ENCODE assay signal across 8 cellular contexts in genomic region chr5:55711531-55712022, GRCh38. TPM values are rescaled to one million over a fixed set of nuclear protein-coding genes. Genes with fewer than 3 reads are reported as not detected.
DNase-seq lines count a peak whose midpoint lies in the region; ATAC-seq and TF ChIP-seq lines count a peak whose summit lies in the region.

No MANE protein-coding gene starts in this region.

- H3K36me3 Mint-ChIP-seq in naive thymus-derived CD8-positive, alpha-beta T cell = peaks cover 4 to 22% (median 10%) of the 10 kb centered on the region in 3 donors

- peaks cover 9 to 36% (median 29%) of the 10 kb centered on the region in 4 donors for H3K4me1 Mint-ChIP-seq in naive thymus-derived CD8-positive, alpha-beta T cell

- DNase-seq in NB4 (ENCODE audit: low read depth) (peak; percentile 13), coronary artery (ENCODE audit: low spot score) (no peak), cerebellum (ENCODE audit: low spot score) (no peak), DMS153 treated with DMSO at 0.1 percent for 48 hours (lab: John Stamatoyannopoulos, UW; ENCODE audit: unreplicated experiment) (no peak)
- peak in 2 of 10 donors; percentile 5 to 12 for DNase-seq in naive thymus-derived CD8-positive, alpha-beta T cell

- no peaks in the 10 kb centered on the region for H3K27me3 Mint-ChIP-seq in naive thymus-derived CD8-positive, alpha-beta T cell

- TF ChIP-seq CTCF in C4-2B (conservative IDR thresholded peaks at IDR 0.05) = no peak
- no peak for TF ChIP-seq CTCF in NB4 (IDR thresholded peaks at IDR 0.05; ENCODE audit: low read depth, low read length)
- TF ChIP-seq CTCF in coronary artery (IDR thresholded peaks at IDR 0.05) = no peak

- H3K27ac ChIP-seq in C4-2B = peak overlapping the region; percentile 63
- peak overlapping the region; percentile 12 to 81 for H3K27ac ChIP-seq in coronary artery

- ATAC-seq in naive thymus-derived CD8-positive, alpha-beta T cell = no peak
- ATAC-seq in GM21825 (IDR thresholded peaks at IDR 0.05; ENCODE audit: unreplicated experiment) (no peak), HG02938 (IDR thresholded peaks at IDR 0.05; ENCODE audit: unreplicated experiment) (no peak)

- TF ChIP-seq POLR2A in NB4 (IDR thresholded peaks at IDR 0.05; ENCODE audit: extremely low read depth, insufficient read length) = no peak

- H3K9me3 Mint-ChIP-seq in naive thymus-derived CD8-positive, alpha-beta T cell = peaks cover 0 to 9% (median 0%) of the 10 kb centered on the region in 9 donors

- peak overlapping the region; percentile 90 to 97 (median 94) for H3K27ac Mint-ChIP-seq in naive thymus-derived CD8-positive, alpha-beta T cell

- H3K4me3 ChIP-seq in NB4 (ENCODE audit: low read depth, low read length) = peak overlapping the region; percentile 93
- H3K4me3 ChIP-seq in coronary artery = peak overlapping the region; percentile 88

- POLR2A ChIA-PET in naive thymus-derived CD8-positive, alpha-beta T cell (lab: Charles Lee) = no interaction called here

- peak overlapping the region; percentile 96 to 100 (median 99) for H3K4me3 Mint-ChIP-seq in naive thymus-derived CD8-positive, alpha-beta T cell

RNA-seq across cellular contexts. Expression of gene SLC38A9, which starts 0.5 kb away (rescaled TPM):
- total RNA-seq in naive thymus-derived CD8-positive, alpha-beta T cell = 10 to 100 TPM; 21.9 to 24.4 TPM
- polyA plus RNA-seq in naive thymus-derived CD8-positive, alpha-beta T cell = 10 to 100 TPM in 2 of 3 donors, 1 to 10 TPM in 1; 6.4 to 12.1 (median 10.7) TPM
- 64.1 TPM for total RNA-seq in cerebellum

RNA-seq across cellular contexts. Expression of gene DDX4, which starts 26.3 kb away (rescaled TPM):
- not detected for total RNA-seq in naive thymus-derived CD8-positive, alpha-beta T cell
- polyA plus RNA-seq in naive thymus-derived CD8-positive, alpha-beta T cell = not detected
- 0.09 TPM for total RNA-seq in cerebellum
